ENCODE assay signal across 12 cellular contexts in the genomic region with DNA sequence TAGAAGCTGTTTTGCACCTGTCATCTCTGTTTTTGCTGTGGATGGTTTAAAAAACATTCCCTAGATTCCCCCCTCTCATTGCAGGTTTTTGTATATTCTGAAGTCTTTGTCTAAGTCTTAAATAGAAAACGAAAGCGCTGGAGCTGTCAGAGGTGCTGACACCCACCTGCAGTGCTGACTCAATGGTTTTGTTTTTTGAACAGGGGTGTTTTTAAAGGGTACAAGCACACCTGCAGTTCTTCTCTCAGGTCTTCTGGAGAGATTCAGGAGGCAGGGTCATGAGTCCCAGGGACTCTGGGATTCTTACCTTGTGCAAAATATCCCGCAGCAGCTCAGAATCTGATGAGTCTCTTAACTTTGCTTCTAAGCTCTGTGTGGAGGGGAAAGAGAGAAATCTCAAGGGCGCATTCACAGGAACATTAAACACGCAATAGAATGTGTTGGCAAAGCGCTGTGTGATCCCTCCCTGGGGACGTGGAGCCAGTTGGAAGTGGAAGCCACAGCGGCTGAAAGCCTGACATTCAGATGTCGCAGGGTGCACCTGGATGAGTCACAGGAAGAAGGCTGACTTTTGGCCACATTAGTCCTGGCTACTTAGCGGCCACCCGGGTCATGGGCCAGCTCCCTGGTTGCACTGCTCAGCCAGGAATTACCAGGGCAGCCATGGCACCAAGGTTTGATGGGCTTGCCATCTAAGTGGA. TPM values are rescaled to one million over a fixed set of nuclear protein-coding genes. Genes with fewer than 3 reads are reported as not detected.
DNase-seq lines count a peak whose midpoint lies in the region; TF ChIP-seq lines count a peak whose summit lies in the region.
"Not testable (repeated sequence)": the region's sequence is repeated elsewhere in the genome, so short reads cannot be mapped to it uniquely, and the experiment has no call there.
"Had no signal": no experiment of that assay in that cellular context is flagged by ENCODE, and none has a peak within 500 bp of the region (broad histone marks: within the 10 kb centered on the region; RNA-seq: fewer than 3 reads in every experiment).

No MANE protein-coding gene starts in this region.

- peaks cover 0 to 10% of the 10 kb centered on the region in 2 experiments; a peak in 2 of 3 replicates for H3K36me3 ChIP-seq in HEK293 (ENCODE audit: control insufficient read depth in 2 of 2, insufficient read depth in 1 of 2, low read length in 2 of 2)
- not testable (repeated sequence) for H3K36me3 ChIP-seq in neural cell (ENCODE audit: insufficient read depth, low read length)

- not testable (repeated sequence) for H2AFZ ChIP-seq in neural cell (ENCODE audit: low read depth, low read length)

- intact Hi-C loops in activated naive CD4-positive, alpha-beta T cell treated with anti-CD3 and anti-CD28 coated beads for 36 hours (cut with micrococcal nuclease): loop anchor here (10.0 kb wide), 1 partner anchor 560 kb away; the partner anchor contains the start of gene CDIP1

- not testable (repeated sequence) for H3K9me3 ChIP-seq in HEK293 (ENCODE audit: control insufficient read depth, insufficient read depth, low read depth, low read length); neural cell (ENCODE audit: low read length)

- H3K27ac ChIP-seq in HEK293 (ENCODE audit: extremely low read depth, low read depth, low read length): not testable (repeated sequence)
- H3K27ac ChIP-seq in caudate nucleus (ENCODE audit: low read depth, low read length): peak overlapping the region; percentile 78
- peak overlapping the region; percentile 29 for H3K27ac ChIP-seq in neural cell (ENCODE audit: low read length)

- H3K9me3 Mint-ChIP-seq in activated CD4-positive, alpha-beta T cell treated with anti-CD3 and anti-CD28 coated beads, Interleukin-2, amount 10 ng/mL, durations not matched to agents 7 days and 5 days; activated naive CD4-positive, alpha-beta T cell treated with anti-CD3 and anti-CD28 coated beads for 36 hours: not testable (repeated sequence)

- not testable (repeated sequence) for H3K9me2 ChIP-seq in neural cell (ENCODE audit: insufficient read depth, low read length)

- not testable (repeated sequence) for TF ChIP-seq RAD21 in neural cell (conservative IDR thresholded peaks at IDR 0.05)

- H3K27ac Mint-ChIP-seq in activated CD4-positive, alpha-beta T cell treated with anti-CD3 and anti-CD28 coated beads, Interleukin-2, amount 10 ng/mL, durations not matched to agents 7 days and 5 days: peak overlapping the region; percentile 68
- H3K27ac Mint-ChIP-seq in activated naive CD4-positive, alpha-beta T cell treated with anti-CD3 and anti-CD28 coated beads for 36 hours: not testable (repeated sequence)

- H4K20me1 ChIP-seq in neural cell (ENCODE audit: insufficient read depth): not testable (repeated sequence)

- CTCF ChIA-PET in HEK293 (lab: Yijun Ruan, JAX); activated CD4-positive, alpha-beta T cell treated with anti-CD3 and anti-CD28 coated beads, Interleukin-2, amount 10 ng/mL, durations not matched to agents 7 days and 5 days (lab: Charles Lee); activated naive CD4-positive, alpha-beta T cell treated with anti-CD3 and anti-CD28 coated beads for 36 hours (lab: Charles Lee): not testable (repeated sequence)

- not testable (repeated sequence) for H3K27me3 ChIP-seq in neural cell (ENCODE audit: insufficient read depth, low read depth, low read length)

- not testable (repeated sequence) for H3K36me3 Mint-ChIP-seq in activated CD4-positive, alpha-beta T cell treated with anti-CD3 and anti-CD28 coated beads, Interleukin-2, amount 10 ng/mL, durations not matched to agents 7 days and 5 days (ENCODE audit: low read depth); activated naive CD4-positive, alpha-beta T cell treated with anti-CD3 and anti-CD28 coated beads for 36 hours (ENCODE audit: low read depth)

- TF ChIP-seq CTCF in HEK293 (tag by site-specific recombination; IDR thresholded peaks at IDR 0.05); neural cell (IDR thresholded peaks at IDR 0.05; ENCODE audit: poor library complexity, severe bottlenecking): not testable (repeated sequence)

- H3K27me3 Mint-ChIP-seq in activated CD4-positive, alpha-beta T cell treated with anti-CD3 and anti-CD28 coated beads, Interleukin-2, amount 10 ng/mL, durations not matched to agents 7 days and 5 days; activated naive CD4-positive, alpha-beta T cell treated with anti-CD3 and anti-CD28 coated beads for 36 hours (ENCODE audit: low read depth): not testable (repeated sequence)

- not testable (repeated sequence) for H3K4me2 ChIP-seq in neural cell (ENCODE audit: low read length)

- H3K4me1 Mint-ChIP-seq in activated CD4-positive, alpha-beta T cell treated with anti-CD3 and anti-CD28 coated beads, Interleukin-2, amount 10 ng/mL, durations not matched to agents 7 days and 5 days: peaks cover 28% of the 10 kb centered on the region
- H3K4me1 Mint-ChIP-seq in activated naive CD4-positive, alpha-beta T cell treated with anti-CD3 and anti-CD28 coated beads for 36 hours (ENCODE audit: low read depth): peaks cover 28% of the 10 kb centered on the region

- peak; percentile 25 for DNase-seq in NCI-H2171 treated with DMSO at 0.1 percent for 48 hours (lab: John Stamatoyannopoulos, UW)
- not testable (repeated sequence) for DNase-seq in activated CD4-positive, alpha-beta T cell treated with anti-CD3 and anti-CD28 coated beads, Interleukin-2, amount 10 ng/mL, durations not matched to agents 7 days and 5 days
- DNase-seq in activated naive CD4-positive, alpha-beta T cell treated with anti-CD3 and anti-CD28 coated beads for 36 hours: peak; percentile 40
- peak in 32 of 61 donors; percentile 3 to 84 (median 20) for DNase-seq in caudate nucleus (lab: John Stamatoyannopoulos, UW)
- DNase-seq in stimulated activated CD4-positive, alpha-beta T cell treated with anti-CD3 and anti-CD28 coated beads, Interleukin-4, amount 100 ng/mL, for 1 hour: peak; percentile 19

- H3K4me3 ChIP-seq in HEK293 (ENCODE audit: low read depth, low read length); neural cell (ENCODE audit: low read length): not testable (repeated sequence)

- H3K4me3 Mint-ChIP-seq in activated CD4-positive, alpha-beta T cell treated with anti-CD3 and anti-CD28 coated beads, Interleukin-2, amount 10 ng/mL, durations not matched to agents 7 days and 5 days; activated naive CD4-positive, alpha-beta T cell treated with anti-CD3 and anti-CD28 coated beads for 36 hours: not testable (repeated sequence)

- POLR2A ChIA-PET in HEK293 (lab: Yijun Ruan, JAX); activated CD4-positive, alpha-beta T cell treated with anti-CD3 and anti-CD28 coated beads, Interleukin-2, amount 10 ng/mL, durations not matched to agents 7 days and 5 days (lab: Charles Lee): not testable (repeated sequence)

- TF ChIP-seq EP300 in neural cell (conservative IDR thresholded peaks at IDR 0.05; ENCODE audit: poor library complexity, severe bottlenecking): not testable (repeated sequence)

- H3K4me1 ChIP-seq in HEK293 (ENCODE audit: control insufficient read depth, insufficient read depth, low read length): not testable (repeated sequence)

- not testable (repeated sequence) for H3K79me2 ChIP-seq in neural cell (replicated peaks; ENCODE audit: insufficient read depth, low read length)

- H3F3A ChIP-seq in neural cell (ENCODE audit: insufficient read depth, low read length, poor library complexity, severe bottlenecking): not testable (repeated sequence)

- not testable (repeated sequence) for H3K9ac ChIP-seq in neural cell (ENCODE audit: low read length)

TF ChIP-seq in neural cell, 6 proteins besides CTCF, POLR2A, EP300 and RAD21:
- TF ChIP-seq POLR2AphosphoS5 (IDR thresholded peaks at IDR 0.05): peak; percentile 20
TF ChIP-seq in neural cell: peak in this region for 1; not testable (repeated sequence) for 5.

RNA-seq across cellular contexts. Expression of gene EEF2KMT, which starts 2.3 kb away (rescaled TPM):
- 1 to 10 TPM; 7.4 to 7.6 TPM for total RNA-seq in activated CD4-positive, alpha-beta T cell treated with anti-CD3 and anti-CD28 coated beads, Interleukin-2, amount 10 ng/mL, durations not matched to agents 7 days and 5 days
- total RNA-seq in activated naive CD4-positive, alpha-beta T cell treated with anti-CD3 and anti-CD28 coated beads for 36 hours: 10 to 100 TPM; 13.8 to 14.2 TPM
- polyA plus RNA-seq in neural cell: 4.6 and 6.3 TPM in 2 replicates
- polyA minus RNA-seq in neural cell: 3.4 and 3.6 TPM in 2 replicates

RNA-seq across cellular contexts. Expression of gene ALG1, which starts 23.7 kb away (rescaled TPM):
- total RNA-seq in activated CD4-positive, alpha-beta T cell treated with anti-CD3 and anti-CD28 coated beads, Interleukin-2, amount 10 ng/mL, durations not matched to agents 7 days and 5 days: 10 to 100 TPM; 24.5 to 26.0 TPM
- 1 to 10 TPM; 8.6 to 8.9 TPM for total RNA-seq in activated naive CD4-positive, alpha-beta T cell treated with anti-CD3 and anti-CD28 coated beads for 36 hours
- polyA plus RNA-seq in neural cell: 13.9 and 18.1 TPM in 2 replicates
- polyA minus RNA-seq in neural cell: 11.7 and 13.4 TPM in 2 replicates

RNA-seq across cellular contexts. Expression of gene C16orf89, which starts 29.5 kb away (rescaled TPM):
- not detected for total RNA-seq in activated CD4-positive, alpha-beta T cell treated with anti-CD3 and anti-CD28 coated beads, Interleukin-2, amount 10 ng/mL, durations not matched to agents 7 days and 5 days
- total RNA-seq in activated naive CD4-positive, alpha-beta T cell treated with anti-CD3 and anti-CD28 coated beads for 36 hours: not detected
- polyA plus RNA-seq in neural cell: not detected in 2 replicates
- polyA minus RNA-seq in neural cell: not detected in 2 replicates
- total RNA-seq: CD8-positive, alpha-beta T cell; G401; OCI-LY7; SJSA1 had no signal
- polyA plus RNA-seq: BJ had no signal
